ENCODE assay signal across 1 cellular context in genomic region chr16:67942200-67942509, GRCh38.
TF ChIP-seq lines count a peak whose summit lies in the region.

No MANE protein-coding gene starts in this region.

TF ChIP-seq in HCT116, 20 proteins besides CTCF, POLR2A, EP300 and RAD21 (continued from another document):
- TF ChIP-seq ATF3 (IDR thresholded peaks at IDR 0.05) (no peak), SP1 (IDR thresholded peaks at IDR 0.05; ENCODE audit: low read depth) (no peak), FOSL1 (IDR thresholded peaks at IDR 0.05; ENCODE audit: low read depth) (no peak), EZH2 (IDR thresholded peaks at IDR 0.05) (no peak), EZH2phosphoT487 (IDR thresholded peaks at IDR 0.05; ENCODE audit: borderline replicate concordance) (no peak), ZFX (IDR thresholded peaks at IDR 0.05) (no peak), SRF (IDR thresholded peaks at IDR 0.05; ENCODE audit: low read depth) (no peak), POLR2AphosphoS5 (IDR thresholded peaks at IDR 0.05; ENCODE audit: low read depth, low read length) (no peak), SIN3A (IDR thresholded peaks at IDR 0.05; ENCODE audit: low read depth) (no peak)
